26 cellular contexts compared by ENCODE assay signal in genomic region chr4:136009258-136009832, GRCh38.
DNase-seq lines count a peak whose midpoint lies in the region; ATAC-seq, FAIRE-seq and TF ChIP-seq lines count a peak whose summit lies in the region.
"Had no signal": no experiment of that assay in that cellular context is flagged by ENCODE, and none has a peak within 500 bp of the region (broad histone marks: within the 10 kb centered on the region; RNA-seq: fewer than 3 reads in every experiment).

No MANE protein-coding gene starts in this region.

- no peaks in the 10 kb centered on the region for H3K4me1 ChIP-seq in astrocyte (ENCODE audit: insufficient read depth, low read length)
- H3K4me1 ChIP-seq: A549, SJCRH30 had no signal

- H2AFZ ChIP-seq in astrocyte (ENCODE audit: low read depth, low read length): no peak overlapping the region

- H3K9me3 Mint-ChIP-seq in astrocyte (ENCODE audit: unreplicated experiment): peaks cover 5% of the 10 kb centered on the region
- H3K9me3 Mint-ChIP-seq in stimulated activated effector memory CD8-positive, alpha-beta T cell treated with anti-CD3 and anti-CD28 coated beads, Interleukin-12 subunit alpha, Interleukin-12 subunit beta, amount 100 ng/mL, for 72 hours: peaks cover 6% of the 10 kb centered on the region

- H3K4me1 Mint-ChIP-seq in astrocyte (ENCODE audit: low read depth, unreplicated experiment): peaks cover 3% of the 10 kb centered on the region
- H3K4me1 Mint-ChIP-seq in stimulated activated effector memory CD8-positive, alpha-beta T cell treated with anti-CD3 and anti-CD28 coated beads, Interleukin-12 subunit alpha, Interleukin-12 subunit beta, amount 100 ng/mL, for 72 hours: no peaks in the 10 kb centered on the region
- H3K4me1 Mint-ChIP-seq: CD4-positive, alpha-beta memory T cell had no signal

- DNase-seq in NCI-H226 (peak; percentile 17), astrocyte (ENCODE audit: low read depth) (no peak), islet precursor cell (peak; percentile 75), DMS153 treated with DMSO at 0.1 percent for 48 hours (lab: John Stamatoyannopoulos, UW; ENCODE audit: unreplicated experiment) (no peak), HuH-7.5 (ENCODE audit: low spot score) (no peak), germinal center (ENCODE audit: low spot score) (no peak)
- no peak for DNase-seq in stimulated activated effector memory CD8-positive, alpha-beta T cell treated with anti-CD3 and anti-CD28 coated beads, Interleukin-12 subunit alpha, Interleukin-12 subunit beta, amount 100 ng/mL, for 72 hours (ENCODE audit: low spot score in 2 of 2)
- DNase-seq: C1 segment of cervical spinal cord; CD4-positive, alpha-beta memory T cell; COR-L47; EL; GDM1; GOT3; NCI-H1092; NCI-H1417 treated with DMSO at 0.1 percent for 48 hours; NCI-H1694 treated with DMSO at 0.1 percent for 48 hours; NCI-H2081 treated with DMSO at 0.1 percent for 48 hours; NCI-H2171; NCI-H524 treated with DMSO at 0.1 percent for 48 hours; NCI-H82; NK-92 treated with Interleukin-12 subunit alpha and Interleukin-12 subunit beta, amount 100 ng/mL, for 24 hours; PC-3; SJCRH30 had no signal

- H3K9me3 ChIP-seq in astrocyte (ENCODE audit: insufficient read depth, low read depth, low read length): peaks cover 3% of the 10 kb centered on the region
- H3K9me3 ChIP-seq: A549, SJCRH30 had no signal

- no peak for TF ChIP-seq CTCF in astrocyte (IDR thresholded peaks at IDR 0.05; ENCODE audit: insufficient read depth, low read depth, low read length)

- no peaks in the 10 kb centered on the region for H3K27me3 Mint-ChIP-seq in astrocyte (ENCODE audit: low read depth, unreplicated experiment)
- H3K27me3 Mint-ChIP-seq: CD4-positive, alpha-beta memory T cell had no signal

- H3K27ac Mint-ChIP-seq in astrocyte (ENCODE audit: unreplicated experiment): peak overlapping the region; percentile 38
- H3K27ac Mint-ChIP-seq in stimulated activated effector memory CD8-positive, alpha-beta T cell treated with anti-CD3 and anti-CD28 coated beads, Interleukin-12 subunit alpha, Interleukin-12 subunit beta, amount 100 ng/mL, for 72 hours: no peak overlapping the region
- H3K27ac Mint-ChIP-seq: CD4-positive, alpha-beta memory T cell had no signal

- no peaks in the 10 kb centered on the region for H3K79me2 ChIP-seq in astrocyte (ENCODE audit: insufficient read depth, low read length)

- H3K4me2 ChIP-seq in astrocyte (ENCODE audit: low read length): no peak overlapping the region
- H3K4me2 ChIP-seq: A549 had no signal

- H3K9ac ChIP-seq in astrocyte (ENCODE audit: low read length): no peak overlapping the region

- H3K36me3 ChIP-seq in astrocyte (ENCODE audit: insufficient read depth, low read length): no peaks in the 10 kb centered on the region
- H3K36me3 ChIP-seq: SJCRH30 had no signal

- FAIRE-seq in astrocyte (lab: Jason Lieb, UNC): no peak
- FAIRE-seq: A549, GM12878 had no signal

- H3K27ac ChIP-seq in astrocyte (ENCODE audit: low read depth, low read length): no peak overlapping the region
- H3K27ac ChIP-seq: A549, SJCRH30 had no signal

- ATAC-seq in stimulated activated effector memory CD8-positive, alpha-beta T cell treated with anti-CD3 and anti-CD28 coated beads, Interleukin-12 subunit alpha, Interleukin-12 subunit beta, amount 100 ng/mL, for 72 hours: peak; percentile 19
- ATAC-seq: A549, GM12878, HCT116, PC-3 had no signal

- peaks cover 2% of the 10 kb centered on the region for H3K36me3 Mint-ChIP-seq in astrocyte (ENCODE audit: low read depth, unreplicated experiment)
- H3K36me3 Mint-ChIP-seq in stimulated activated effector memory CD8-positive, alpha-beta T cell treated with anti-CD3 and anti-CD28 coated beads, Interleukin-12 subunit alpha, Interleukin-12 subunit beta, amount 100 ng/mL, for 72 hours: no peaks in the 10 kb centered on the region
- H3K36me3 Mint-ChIP-seq: CD4-positive, alpha-beta memory T cell had no signal

- H4K20me1 ChIP-seq in astrocyte (ENCODE audit: insufficient read depth, low read length): no peaks in the 10 kb centered on the region

- H3K4me3 ChIP-seq in astrocyte (ENCODE audit: insufficient read depth, low read depth, low read length): no peak overlapping the region
- H3K4me3 ChIP-seq: A549, GM12878, SJCRH30 had no signal

- H3K27me3 ChIP-seq in astrocyte (ENCODE audit: insufficient read depth, low read length): no peaks in the 10 kb centered on the region
- H3K27me3 ChIP-seq: SJCRH30 had no signal

- no peak overlapping the region for H3K4me3 Mint-ChIP-seq in astrocyte (ENCODE audit: unreplicated experiment)
- H3K4me3 Mint-ChIP-seq in stimulated activated effector memory CD8-positive, alpha-beta T cell treated with anti-CD3 and anti-CD28 coated beads, Interleukin-12 subunit alpha, Interleukin-12 subunit beta, amount 100 ng/mL, for 72 hours: no peak overlapping the region
- H3K4me3 Mint-ChIP-seq: CD4-positive, alpha-beta memory T cell had no signal

Comparison
In these comparisons a context has a peak if more than half of its experiments do, and no peak if none do; other contexts are left out.
1. DNase-seq: peak in NCI-H226 (single experiment) and islet precursor cell (single experiment); none in astrocyte (single experiment), stimulated activated effector memory CD8-positive, alpha-beta T cell treated with anti-CD3 and anti-CD28 coated beads, Interleukin-12 subunit alpha, Interleukin-12 subunit beta, amount 100 ng/mL, for 72 hours (0 of 2), DMS153 treated with DMSO at 0.1 percent for 48 hours (single experiment), HuH-7.5 (single experiment) and germinal center (single experiment).